Comparison of ENCODE assay signal across 8 cellular contexts in the genomic region with DNA sequence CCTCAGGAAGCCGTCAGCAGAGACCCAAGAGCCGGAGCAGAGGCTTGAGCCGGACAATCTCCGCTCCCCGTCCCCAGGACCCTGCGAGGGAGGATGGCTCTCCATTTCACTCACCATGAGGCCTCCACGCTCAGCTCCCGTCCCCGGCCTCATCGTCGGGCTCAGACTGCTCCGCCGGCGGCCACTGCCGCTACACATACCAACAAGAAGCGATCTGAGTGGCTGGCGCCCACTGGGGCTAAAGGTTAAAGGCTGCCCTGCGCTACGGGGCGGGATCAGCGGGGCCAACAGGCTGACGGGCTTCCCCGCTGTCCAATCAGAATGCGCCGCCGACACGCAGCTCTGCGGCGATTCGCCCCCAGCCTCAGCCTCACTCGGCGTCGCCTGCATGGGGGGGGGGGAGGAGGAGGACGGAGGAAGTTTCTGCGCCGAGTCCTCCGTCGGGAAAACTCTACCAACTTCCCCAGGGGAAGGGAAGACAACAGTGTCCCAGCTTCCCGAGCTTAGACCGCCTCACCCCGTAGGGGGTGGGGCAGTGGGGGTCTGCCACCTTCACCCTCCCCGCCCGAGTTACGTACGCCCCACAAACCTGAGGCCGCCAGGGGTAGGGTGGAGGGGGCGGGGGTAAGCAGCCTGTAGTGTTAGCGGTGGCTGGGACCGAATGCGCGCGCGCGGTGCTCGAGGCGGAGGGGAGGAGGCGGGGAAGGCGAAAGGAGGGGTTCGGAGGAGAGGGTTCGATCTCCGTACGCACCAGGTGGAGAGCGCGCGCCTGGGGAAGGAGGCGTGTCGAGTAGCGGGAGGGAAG. TPM values are rescaled to one million over a fixed set of nuclear protein-coding genes. Genes with fewer than 3 reads are reported as not detected.
A peak's percentile ranks its signal among the peaks of the same experiment; 100 is the strongest.
DNase-seq lines count a peak whose midpoint lies in the region; ATAC-seq and TF ChIP-seq lines count a peak whose summit lies in the region.

A gene (minus strand): TSS at position 220 of the 805 bp plus-strand sequence. CDS start 22 bp downstream, at position 198.

- no peaks in the 10 kb centered on the region for H3K36me3 ChIP-seq in CD8-positive, alpha-beta T cell (ENCODE audit: insufficient read depth, low read length)
- H3K36me3 ChIP-seq in lung (ENCODE audit: control insufficient read depth in 2 of 2, insufficient read depth in 2 of 2, low read length in 2 of 2), result peaks cover 0 to 4% of the 10 kb centered on the region in 2 donors

- TF ChIP-seq CTCF in CD8-positive, alpha-beta T cell (IDR thresholded peaks at IDR 0.05), result no peak
- no peak for TF ChIP-seq CTCF in lung (IDR thresholded peaks at IDR 0.05; ENCODE audit: control extremely low read depth, extremely low read depth)

- peaks cover 59% of the 10 kb centered on the region for H3K4me1 Mint-ChIP-seq in CD8-positive, alpha-beta T cell (ENCODE audit: low read depth)

- no peaks in the 10 kb centered on the region for H3K9me3 Mint-ChIP-seq in CD8-positive, alpha-beta T cell

- H3K27ac ChIP-seq in CD8-positive, alpha-beta T cell (ENCODE audit: low read depth, low read length), result peak within 1 kb of the TSS; percentile 99
- peak within 1 kb of the TSS; percentile 79 to 98 for H3K27ac ChIP-seq in lung (ENCODE audit: low read depth in 1 of 2, low read length in 1 of 2)

- DNase-seq in CD8-positive, alpha-beta T cell, result peak; percentile 97 to 99 (median 99)
- DNase-seq in HS-27A (ENCODE audit: low read depth) (peak; percentile 89), NK-92 (lab: John Stamatoyannopoulos, UW; ENCODE audit: unreplicated experiment) (peak; percentile 86), lung (ENCODE audit: low spot score) (peak; percentile 98)
- DNase-seq in activated CD8-positive, alpha-beta memory T cell treated with anti-CD3 and anti-CD28 coated beads for 1 hour (ENCODE audit: extremely low read depth in 1 of 2, low read depth in 1 of 2), result peak; percentile 98
- peak; percentile 99 for DNase-seq in effector CD4-positive, alpha-beta T cell
- DNase-seq in stimulated activated CD4-positive, alpha-beta T cell treated with anti-CD3 and anti-CD28 coated beads, TNF-alpha, amount 100 ng/mL, for 4 hours (ENCODE audit: low read depth in 3 of 3), result peak; percentile 97 to 98 (median 97)

- peak within 1 kb of the TSS; percentile 95 for H3K4me3 ChIP-seq in CD8-positive, alpha-beta T cell (ENCODE audit: low read depth, low read length)
- peak within 1 kb of the TSS; percentile 94 for H3K4me3 ChIP-seq in lung

- H3K36me3 Mint-ChIP-seq in CD8-positive, alpha-beta T cell, result peaks cover 52% of the 10 kb centered on the region

- POLR2A ChIA-PET in CD8-positive, alpha-beta T cell (lab: Charles Lee), result interaction anchor here (0.8 to 2.7 kb wide), 8 partner anchors 9 to 889 kb away, joined by 3 to 12 read pairs (median 4); a partner anchor contains a TSS

- H3K27me3 Mint-ChIP-seq in CD8-positive, alpha-beta T cell (ENCODE audit: low read depth), result no peaks in the 10 kb centered on the region

- H3K27ac Mint-ChIP-seq in CD8-positive, alpha-beta T cell, result peak within 1 kb of the TSS; percentile 100

- peaks cover 22% of the 10 kb centered on the region for H3K4me1 ChIP-seq in CD8-positive, alpha-beta T cell (ENCODE audit: insufficient read depth, low read length)
- peaks cover 2 to 11% of the 10 kb centered on the region in 2 donors for H3K4me1 ChIP-seq in lung (ENCODE audit: control insufficient read depth in 2 of 2, insufficient read depth in 2 of 2, low read length in 2 of 2)

- 0 to 1% methylated on average over 56 to 68 of the region's 68 CpGs for WGBS in lung, 2 donors

- no peaks in the 10 kb centered on the region for H3K9me3 ChIP-seq in CD8-positive, alpha-beta T cell (ENCODE audit: low read length)
- no peaks in the 10 kb centered on the region for H3K9me3 ChIP-seq in lung (ENCODE audit: control insufficient read depth in 2 of 2, insufficient read depth in 1 of 2, low read length in 1 of 2)

- CTCF ChIA-PET in CD8-positive, alpha-beta T cell (lab: Charles Lee), result interaction anchor here (0.8 kb wide), 1 partner anchor 541 kb away, joined by 3 read pairs; no protein-coding TSS in a partner anchor

- no peaks in the 10 kb centered on the region for H3K27me3 ChIP-seq in CD8-positive, alpha-beta T cell (ENCODE audit: insufficient read depth, low read length)
- H3K27me3 ChIP-seq in lung (ENCODE audit: control insufficient read depth, insufficient read depth), result no peaks in the 10 kb centered on the region

- peak within 1 kb of the TSS; percentile 100 for H3K4me3 Mint-ChIP-seq in CD8-positive, alpha-beta T cell

- intact Hi-C loops in CD8-positive, alpha-beta T cell (cut with DNase I, micrococcal nuclease), result loop anchor here (1.0 to 10.0 kb wide), 9 partner anchors 23 to 1430 kb away; a partner anchor contains a TSS

- peak; percentile 79 for ATAC-seq in CD8-positive, alpha-beta T cell
- ATAC-seq in GM19467 (IDR thresholded peaks at IDR 0.05; ENCODE audit: unreplicated experiment) (peak; percentile 70), lung (ENCODE audit: insufficient read depth, low FRiP score) (peak; percentile 93)

RNA-seq across cellular contexts. Expression of the gene that starts here (rescaled TPM):
- total RNA-seq in CD8-positive, alpha-beta T cell, result 100 to 1,000 TPM; 164 to 180 TPM
- total RNA-seq in lung, result 100 to 1,000 TPM in 1 of 2 donors, 10 to 100 TPM in 1; 80.6 to 131 TPM
- polyA plus RNA-seq in lung, result 10 to 100 TPM; 20.1 to 36.5 TPM

Comparison
In these comparisons a context has a peak if more than half of its experiments do, and no peak if none do; other contexts are left out.
1. Peak in every context shown above with its lines: DNase-seq, ATAC-seq, H3K4me3 ChIP-seq and H3K27ac ChIP-seq.